Comparison of ENCODE assay signal across 10 cellular contexts in genomic region chr3:161508852-161509477, GRCh38. TPM values are rescaled to one million over a fixed set of nuclear protein-coding genes. Genes with fewer than 3 reads are reported as not detected.
DNase-seq lines count a peak whose midpoint lies in the region; ATAC-seq and TF ChIP-seq lines count a peak whose summit lies in the region.
"Had no signal": no experiment of that assay in that cellular context is flagged by ENCODE, and none has a peak within 500 bp of the region (broad histone marks: within the 10 kb centered on the region; RNA-seq: fewer than 3 reads in every experiment).

No MANE protein-coding gene starts in this region.

- H3K27ac ChIP-seq in WERI-Rb-1 = no peak overlapping the region

- intact Hi-C loops in activated CD4-positive, alpha-beta T cell treated with anti-CD3 and anti-CD28 coated beads for 36 hours (cut with DNase I, micrococcal nuclease) = no loop called here

- H3K36me3 Mint-ChIP-seq in type B pancreatic cell = no peaks in the 10 kb centered on the region
- H3K36me3 Mint-ChIP-seq in activated CD4-positive, alpha-beta T cell treated with anti-CD3 and anti-CD28 coated beads for 36 hours (ENCODE audit: low read depth) = no peaks in the 10 kb centered on the region
- H3K36me3 Mint-ChIP-seq: IgD-negative memory B cell had no signal

- peak; percentile 38 for DNase-seq in DMS53 (lab: John Stamatoyannopoulos, UW)
- no peak for DNase-seq in WERI-Rb-1
- no peak for DNase-seq in type B pancreatic cell (ENCODE audit: extremely low spot score, unreplicated experiment)
- DNase-seq in activated CD4-positive, alpha-beta T cell treated with anti-CD3 and anti-CD28 coated beads for 36 hours = no peak
- DNase-seq in NCI-H2029 (lab: John Stamatoyannopoulos, UW) = no peak
- DNase-seq in activated CD4-positive, CD25-positive, alpha-beta regulatory T cell (lab: John Stamatoyannopoulos, UW) = no peak

- TF ChIP-seq CTCF in WERI-Rb-1 (IDR thresholded peaks at IDR 0.05; ENCODE audit: low read depth, low read length) (0 out of 2 replicates have a peak, but pooled peaks have one; percentile 20), type B pancreatic cell (conservative IDR thresholded peaks at IDR 0.05) (peak; percentile 76)

- no peaks in the 10 kb centered on the region for H3K9me3 Mint-ChIP-seq in type B pancreatic cell
- peaks cover 2% of the 10 kb centered on the region for H3K9me3 Mint-ChIP-seq in activated CD4-positive, alpha-beta T cell treated with anti-CD3 and anti-CD28 coated beads for 36 hours (ENCODE audit: low read depth)
- H3K9me3 Mint-ChIP-seq: IgD-negative memory B cell had no signal

- no peaks in the 10 kb centered on the region for H3K9me3 ChIP-seq in WERI-Rb-1 (ENCODE audit: severe bottlenecking)

- H3K27ac Mint-ChIP-seq in type B pancreatic cell = no peak overlapping the region
- no peak overlapping the region for H3K27ac Mint-ChIP-seq in activated CD4-positive, alpha-beta T cell treated with anti-CD3 and anti-CD28 coated beads for 36 hours
- H3K27ac Mint-ChIP-seq: IgD-negative memory B cell had no signal

- no peak overlapping the region for H3K4me3 Mint-ChIP-seq in type B pancreatic cell
- no peak overlapping the region for H3K4me3 Mint-ChIP-seq in activated CD4-positive, alpha-beta T cell treated with anti-CD3 and anti-CD28 coated beads for 36 hours
- H3K4me3 Mint-ChIP-seq: IgD-negative memory B cell had no signal

- POLR2A ChIA-PET in activated CD4-positive, alpha-beta T cell treated with anti-CD3 and anti-CD28 coated beads for 36 hours (lab: Charles Lee) = no interaction called here

- ATAC-seq in GM21381 (IDR thresholded peaks at IDR 0.05; ENCODE audit: unreplicated experiment) (peak; percentile 75), HG03575 (IDR thresholded peaks at IDR 0.05; ENCODE audit: extremely low read depth, insufficient number of reproducible peaks, low FRiP score, unreplicated experiment) (peak; percentile 64)
- ATAC-seq in activated CD4-positive, alpha-beta T cell treated with anti-CD3 and anti-CD28 coated beads for 36 hours = no peak

- H3K4me1 Mint-ChIP-seq in type B pancreatic cell (ENCODE audit: unreplicated experiment) = no peaks in the 10 kb centered on the region
- no peaks in the 10 kb centered on the region for H3K4me1 Mint-ChIP-seq in activated CD4-positive, alpha-beta T cell treated with anti-CD3 and anti-CD28 coated beads for 36 hours

- peaks cover 18% of the 10 kb centered on the region for H3K27me3 Mint-ChIP-seq in type B pancreatic cell
- no peaks in the 10 kb centered on the region for H3K27me3 Mint-ChIP-seq in activated CD4-positive, alpha-beta T cell treated with anti-CD3 and anti-CD28 coated beads for 36 hours
- H3K27me3 Mint-ChIP-seq: IgD-negative memory B cell had no signal

- CTCF ChIA-PET in activated CD4-positive, alpha-beta T cell treated with anti-CD3 and anti-CD28 coated beads for 36 hours (lab: Charles Lee) = interaction anchor here (1.3 kb wide), 1 partner anchor 14 kb away, joined by 4 read pairs; no protein-coding TSS in a partner anchor

- no peak overlapping the region for H3K4me3 ChIP-seq in WERI-Rb-1 (ENCODE audit: low read depth, low read length)

- H3K36me3 ChIP-seq in WERI-Rb-1 = no peaks in the 10 kb centered on the region

- H3K27me3 ChIP-seq in WERI-Rb-1 (ENCODE audit: insufficient read depth, low read depth, severe bottlenecking) = no peaks in the 10 kb centered on the region

RNA-seq across cellular contexts. Expression of gene OTOL1, which starts 12.4 kb away (rescaled TPM):
- 1.2 TPM in 1 of 2 replicates, not detected in the other for total RNA-seq in type B pancreatic cell (ENCODE audit: low replicate concordance)
- not detected for total RNA-seq in activated CD4-positive, alpha-beta T cell treated with anti-CD3 and anti-CD28 coated beads for 36 hours
- total RNA-seq: temporal lobe had no signal
